20 cellular contexts compared by ENCODE assay signal in the genomic region with DNA sequence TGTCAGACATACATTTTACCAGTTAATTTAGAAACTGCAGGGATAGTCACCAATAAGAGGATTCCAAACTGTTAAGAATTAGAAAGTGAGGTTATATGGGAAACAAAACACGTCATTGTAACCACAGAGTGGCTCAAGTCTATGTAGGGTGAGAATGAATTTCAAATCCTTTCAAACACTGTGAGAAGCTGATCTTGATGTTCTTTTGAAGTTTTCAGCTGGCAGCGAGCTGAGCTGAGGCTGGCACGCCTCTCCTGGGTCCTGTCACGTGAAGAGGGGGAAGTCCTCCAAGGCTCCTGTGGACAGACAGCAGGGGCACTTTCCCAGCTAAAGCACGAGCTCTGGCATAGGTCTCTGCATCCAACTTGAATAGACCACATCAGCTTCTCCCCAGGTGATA.
"Had no signal": no experiment of that assay in that cellular context is flagged by ENCODE, and none has a peak within 500 bp of the region (broad histone marks: within the 10 kb centered on the region; RNA-seq: fewer than 3 reads in every experiment).

No MANE protein-coding gene starts in this region.

- H3K4me3 Mint-ChIP-seq: activated CD8-positive, alpha-beta memory T cell treated with anti-CD3 and anti-CD28 coated beads, Interleukin-2, amount 10 ng/mL, durations not matched to agents 7 days and 5 days; activated naive CD8-positive, alpha-beta T cell treated with anti-CD3 and anti-CD28 coated beads, Interleukin-2, amount 10 ng/mL, durations not matched to agents 7 days and 5 days; activated T-cell treated with anti-CD3 and anti-CD28 coated beads, Interleukin-2, amount 50 U/mL, for 24 hours; nephron progenitor cell had no signal

- H3K27ac ChIP-seq: brain microvascular endothelial cell, foreskin keratinocyte, left ventricle myocardium inferior, stomach, testis had no signal

- H3K9me3 Mint-ChIP-seq: nephron progenitor cell had no signal

- H3K27me3 ChIP-seq: brain microvascular endothelial cell, foreskin keratinocyte, testis had no signal

- DNase-seq: activated CD4-positive, alpha-beta T cell treated with anti-CD3 and anti-CD28 coated beads, Interleukin-2, amount 50 U/mL, for 48 hours; activated CD4-positive, CD25-positive, alpha-beta regulatory T cell treated with anti-CD3 and anti-CD28 coated beads, Interleukin-2, amount 50 U/mL, for 72 hours; activated CD8-positive, alpha-beta memory T cell treated with anti-CD3 and anti-CD28 coated beads, Interleukin-2, amount 10 ng/mL, durations not matched to agents 7 days and 5 days; activated effector memory CD4-positive, alpha-beta T cell treated with Interleukin-2 at 50 U/mL for 16 hours; activated naive CD8-positive, alpha-beta T cell treated with anti-CD3 and anti-CD28 coated beads, Interleukin-2, amount 10 ng/mL, durations not matched to agents 7 days and 5 days; activated T-cell treated with anti-CD3 and anti-CD28 coated beads, Interleukin-2, amount 50 U/mL, for 24 hours; brain microvascular endothelial cell; cortex of kidney; effector CD8-positive, alpha-beta T cell; foreskin keratinocyte; glutamatergic neuron; kidney; left ventricle myocardium inferior; mesenchymal stem cell; nephron progenitor cell; stimulated activated CD4-positive, alpha-beta T cell treated with anti-CD3 and anti-CD28 coated beads, Interleukin-1b, Interleukin-23, amount 100 ng/mL, for 48 hours; stomach; T-helper 9 cell; testis had no signal

- H3K4me1 Mint-ChIP-seq: activated CD8-positive, alpha-beta memory T cell treated with anti-CD3 and anti-CD28 coated beads, Interleukin-2, amount 10 ng/mL, durations not matched to agents 7 days and 5 days had no signal

- H3K4me1 ChIP-seq: foreskin keratinocyte, left ventricle myocardium inferior, testis had no signal

- H3K36me3 ChIP-seq: brain microvascular endothelial cell, left ventricle myocardium inferior, stomach had no signal

- ATAC-seq: activated CD8-positive, alpha-beta memory T cell treated with anti-CD3 and anti-CD28 coated beads, Interleukin-2, amount 10 ng/mL, durations not matched to agents 7 days and 5 days; foreskin keratinocyte; sciatic nerve had no signal

- H3K4me3 ChIP-seq: left ventricle myocardium inferior, stomach, testis had no signal

- H3K9me3 ChIP-seq: left ventricle myocardium inferior, stomach, testis had no signal

- H3K27ac Mint-ChIP-seq: activated CD8-positive, alpha-beta memory T cell treated with anti-CD3 and anti-CD28 coated beads, Interleukin-2, amount 10 ng/mL, durations not matched to agents 7 days and 5 days; activated naive CD8-positive, alpha-beta T cell treated with anti-CD3 and anti-CD28 coated beads, Interleukin-2, amount 10 ng/mL, durations not matched to agents 7 days and 5 days; activated T-cell treated with anti-CD3 and anti-CD28 coated beads, Interleukin-2, amount 50 U/mL, for 24 hours; nephron progenitor cell had no signal

- H3K27me3 Mint-ChIP-seq: activated T-cell treated with anti-CD3 and anti-CD28 coated beads, Interleukin-2, amount 50 U/mL, for 24 hours had no signal
